In the genomic region with DNA sequence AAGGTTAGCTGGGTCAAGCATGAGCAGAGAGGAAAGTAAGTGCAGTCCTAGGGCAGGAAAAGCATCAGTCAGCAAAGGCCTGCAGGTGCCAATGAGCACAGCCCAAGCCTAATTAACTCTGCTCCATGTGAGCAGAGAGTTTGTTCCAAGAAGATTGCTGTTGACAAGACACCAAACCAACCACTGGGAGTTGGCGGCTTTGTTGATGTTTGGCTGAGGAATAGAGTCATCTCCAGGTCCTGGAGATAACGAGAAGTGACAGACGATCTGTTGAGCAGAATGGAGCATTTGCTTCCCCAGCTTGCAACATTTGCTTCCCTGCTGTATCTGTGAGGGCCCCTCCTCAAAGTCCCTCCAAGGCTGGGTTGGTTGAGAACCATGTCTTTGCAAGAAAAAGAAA, we compare ENCODE assay signal across 22 cellular contexts.
"Had no signal": no experiment of that assay in that cellular context is flagged by ENCODE, and none has a peak within 500 bp of the region (broad histone marks: within the 10 kb centered on the region; RNA-seq: fewer than 3 reads in every experiment).

No MANE protein-coding gene starts in this region.

- H3K4me1 ChIP-seq: colonic mucosa, sigmoid colon, testis, tibial nerve had no signal

- ATAC-seq: heart left ventricle; left lobe of liver; stimulated activated naive B cell treated with anti-CD40 and anti-IgM and Interleukin-4, amounts not matched to agents 10 μg/mL and 1 μg/mL and 100 μg/mL, for 72 hours; stimulated activated naive CD8-positive, alpha-beta T cell treated with anti-CD3 and anti-CD28 coated beads, Interleukin-15, amount 100 ng/mL, for 72 hours had no signal

- H3K36me3 ChIP-seq: colonic mucosa, heart left ventricle, neutrophil, right atrium auricular region, sigmoid colon, tibial nerve had no signal

- DNase-seq: colonic mucosa; dermis blood vessel endothelial cell; erythroblast; foreskin melanocyte; heart left ventricle; hippocampal formation; kidney glomerular epithelial cell; midbrain; naive B cell; sigmoid colon; stimulated activated CD4-positive, alpha-beta T cell treated with anti-CD3 and anti-CD28 coated beads, Interleukin-2, amount 100 ng/mL, for 24 hours; stimulated activated CD4-positive, alpha-beta T cell treated with anti-CD3 and anti-CD28 coated beads, Interleukin-4, amount 100 ng/mL, for 4 hours; stimulated activated naive B cell treated with anti-CD40 and anti-IgM and Interleukin-4, amounts not matched to agents 10 μg/mL and 1 μg/mL and 100 μg/mL, for 72 hours; stimulated activated naive CD8-positive, alpha-beta T cell treated with anti-CD3 and anti-CD28 coated beads, Interleukin-15, amount 100 ng/mL, for 72 hours; testis had no signal

- H3K27ac ChIP-seq: colonic mucosa, heart left ventricle, neutrophil, right atrium auricular region, sigmoid colon, skin epidermis, testis, tibial nerve had no signal

- H3K27me3 ChIP-seq: colonic mucosa, heart left ventricle, right atrium auricular region, sigmoid colon, testis, tibial nerve had no signal

- H3K4me3 Mint-ChIP-seq: central memory CD8-positive, alpha-beta T cell; naive B cell; nephron; stimulated activated naive B cell treated with anti-CD40 and anti-IgM and Interleukin-4, amounts not matched to agents 10 μg/mL and 1 μg/mL and 100 μg/mL, for 72 hours; stimulated activated naive CD8-positive, alpha-beta T cell treated with anti-CD3 and anti-CD28 coated beads, Interleukin-15, amount 100 ng/mL, for 72 hours had no signal

- H3K9me3 Mint-ChIP-seq: central memory CD8-positive, alpha-beta T cell; naive B cell; nephron; stimulated activated naive B cell treated with anti-CD40 and anti-IgM and Interleukin-4, amounts not matched to agents 10 μg/mL and 1 μg/mL and 100 μg/mL, for 72 hours; stimulated activated naive CD8-positive, alpha-beta T cell treated with anti-CD3 and anti-CD28 coated beads, Interleukin-15, amount 100 ng/mL, for 72 hours had no signal

- H3K36me3 Mint-ChIP-seq: naive B cell; stimulated activated naive B cell treated with anti-CD40 and anti-IgM and Interleukin-4, amounts not matched to agents 10 μg/mL and 1 μg/mL and 100 μg/mL, for 72 hours had no signal

- H3K4me1 Mint-ChIP-seq: central memory CD8-positive, alpha-beta T cell; stimulated activated naive CD8-positive, alpha-beta T cell treated with anti-CD3 and anti-CD28 coated beads, Interleukin-15, amount 100 ng/mL, for 72 hours had no signal

- H3K4me3 ChIP-seq: colonic mucosa, heart left ventricle, right atrium auricular region, sigmoid colon, skin epidermis, testis, tibial nerve had no signal

- H3K9me3 ChIP-seq: colonic mucosa, heart left ventricle, neutrophil, right atrium auricular region, sigmoid colon, testis, tibial nerve had no signal

- H3K27ac Mint-ChIP-seq: nephron; stimulated activated naive B cell treated with anti-CD40 and anti-IgM and Interleukin-4, amounts not matched to agents 10 μg/mL and 1 μg/mL and 100 μg/mL, for 72 hours; stimulated activated naive CD8-positive, alpha-beta T cell treated with anti-CD3 and anti-CD28 coated beads, Interleukin-15, amount 100 ng/mL, for 72 hours had no signal
